4 cellular contexts compared by ENCODE assay signal in the genomic region with DNA sequence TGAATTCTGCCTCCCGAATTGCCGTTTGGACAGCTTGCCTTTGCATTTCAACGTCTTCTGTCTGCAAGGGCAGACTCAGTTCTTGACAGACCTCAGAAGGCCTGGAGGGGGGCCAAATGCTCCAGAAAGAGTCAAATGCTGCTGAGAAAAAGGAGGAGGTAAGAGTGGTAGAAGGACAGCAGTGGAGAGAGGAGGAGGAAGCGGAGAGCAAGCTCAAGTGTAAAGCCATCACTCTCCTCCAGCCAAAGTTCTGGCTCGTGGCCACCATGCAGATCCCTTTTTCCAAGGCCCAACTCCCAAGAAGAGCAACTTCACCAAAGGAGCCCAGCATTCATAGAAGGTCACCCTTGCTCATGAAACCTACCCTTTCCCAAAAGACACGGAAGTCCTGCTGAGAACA. TPM values are rescaled to one million over a fixed set of nuclear protein-coding genes. Genes with fewer than 3 reads are reported as not detected.
"Had no signal": no experiment of that assay in that cellular context is flagged by ENCODE, and none has a peak within 500 bp of the region (broad histone marks: within the 10 kb centered on the region; RNA-seq: fewer than 3 reads in every experiment).

No MANE protein-coding gene starts in this region.

- DNase-seq: GDM1, GF-D8 had no signal

- ATAC-seq: GM12878 had no signal

- H3K4me3 ChIP-seq: GM12878 had no signal

RNA-seq across cellular contexts. Expression of gene SMIM23, which starts 36.9 kb away (rescaled TPM):
- total RNA-seq: G401, GM12878 had no signal
- polyA plus RNA-seq: GM12878 had no signal
